In the genomic region with DNA sequence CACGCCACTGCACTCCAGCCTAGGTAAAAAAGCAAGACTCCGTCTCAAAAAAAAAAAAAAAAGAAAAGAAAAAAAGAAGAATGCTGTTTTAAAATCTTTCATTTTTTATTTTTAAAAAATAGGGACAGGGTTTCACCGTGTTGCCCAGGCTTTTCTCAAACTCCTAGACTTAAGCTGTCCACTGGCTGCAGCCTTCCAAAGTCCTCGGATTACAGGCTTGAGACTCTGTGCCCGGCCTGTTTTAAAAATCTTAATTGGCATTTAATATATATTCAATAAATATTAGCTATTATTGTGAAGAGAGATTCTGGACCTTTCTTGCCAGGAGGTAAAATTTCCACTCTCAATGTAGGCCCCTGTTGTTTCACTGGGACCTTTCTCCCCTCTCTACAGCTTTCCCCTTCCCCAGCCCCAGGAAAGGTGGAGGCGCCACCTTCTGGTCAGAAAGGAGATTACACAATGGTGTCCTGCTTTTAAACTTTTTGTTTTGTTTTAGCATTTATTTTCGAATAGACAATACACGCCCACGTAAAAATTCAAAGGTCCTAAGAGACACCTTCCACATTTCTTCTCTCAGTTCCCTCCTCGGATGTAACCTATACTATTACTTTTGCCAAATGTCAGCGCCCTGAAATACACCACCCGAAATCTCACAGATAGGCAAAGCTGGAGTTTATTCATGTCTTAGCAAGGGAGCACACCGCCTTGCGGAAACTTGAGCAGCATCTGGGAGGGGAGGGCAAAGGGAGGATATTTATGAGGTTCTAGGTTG, we compare ENCODE assay signal across 7 cellular contexts. TPM values are rescaled to one million over a fixed set of nuclear protein-coding genes. Genes with fewer than 3 reads are reported as not detected.
DNase-seq lines count a peak whose midpoint lies in the region; ATAC-seq, FAIRE-seq and TF ChIP-seq lines count a peak whose summit lies in the region.

No MANE protein-coding gene starts in this region.

- no peak overlapping the region for H4K91ac ChIP-seq in IMR-90 (ENCODE audit: insufficient read depth, low read depth, low read length)

- H2AK9ac ChIP-seq in IMR-90 (replicated peaks; ENCODE audit: low read depth, low read length, poor library complexity), result no peak overlapping the region

- H4K5ac ChIP-seq in IMR-90 (ENCODE audit: low read depth, low read length), result no peak overlapping the region

- dilution Hi-C loops in IMR-90 (cut with HindIII; ENCODE audit: low sequenced_read_pairs, unreplicated experiment), result no loop called here

- peak; percentile 73 for TF ChIP-seq CTCF in IMR-90 (conservative IDR thresholded peaks at IDR 0.05; ENCODE audit: low read depth, low read length)

- H2BK120ac ChIP-seq in IMR-90 (ENCODE audit: low read depth, low read length), result no peak overlapping the region

- no peak overlapping the region for H3K14ac ChIP-seq in IMR-90 (replicated peaks; ENCODE audit: low read depth, low read length)

- in situ Hi-C loops in IMR-90 (cut with MboI; ENCODE audit: low sequenced_read_pairs), result loop anchor here (5.0 kb wide), 1 partner anchor 208 kb away; no protein-coding TSS in a partner anchor

- H3K27ac ChIP-seq in IMR-90 (ENCODE audit: insufficient read depth, low read length), result no peak overlapping the region
- H3K27ac ChIP-seq in iPS-20b (ENCODE audit: low read length), result no peak overlapping the region
- H3K27ac ChIP-seq in small intestine (ENCODE audit: low read depth in 1 of 2, low read length in 1 of 2), result no peak overlapping the region

- no peak overlapping the region for H4K8ac ChIP-seq in IMR-90 (ENCODE audit: low read depth in 2 of 2, low read length in 2 of 2)

- no peak overlapping the region for H3K4ac ChIP-seq in IMR-90 (ENCODE audit: low read depth, low read length)

- H3K4me3 ChIP-seq in IMR-90 (ENCODE audit: insufficient read depth, low read depth, low read length) (peak overlapping the region; percentile 63), iPS-20b (ENCODE audit: low read length) (peak overlapping the region; percentile 60), small intestine (ENCODE audit: low read depth in 1 of 2, low read length in 2 of 2) (peak overlapping the region in 1 of 2 donors; percentile 21)

- H2AFZ ChIP-seq in IMR-90 (replicated peaks; ENCODE audit: low read length, poor library complexity), result no peak overlapping the region

- intact Hi-C loops in IMR-90 (cut with micrococcal nuclease), result loop anchor here (1.0 to 10.0 kb wide), 4 partner anchors 148 to 346 kb away; a partner anchor contains a TSS

- no peak overlapping the region for H2BK20ac ChIP-seq in IMR-90 (ENCODE audit: low read depth, low read length)

- CTCF ChIA-PET in IMR-90 (lab: Yijun Ruan, JAX), result interaction anchor here (0.6 to 2.1 kb wide), 26 partner anchors 10 to 346 kb away, joined by 3 to 12 read pairs (median 4); a partner anchor contains a TSS

- POLR2A ChIA-PET in IMR-90 (lab: Charles Lee; ENCODE audit: unreplicated experiment), result no interaction called here

- no peak for FAIRE-seq in small intestine (lab: Jason Lieb, UNC)

- H3K9ac ChIP-seq in IMR-90 (ENCODE audit: low read depth, low read length), result peak overlapping the region; percentile 72
- peak overlapping the region; percentile 54; the same call in 1 of the 2 replicates for H3K9ac ChIP-seq in iPS-20b (ENCODE audit: low read depth, low read length)

- H3K23ac ChIP-seq in IMR-90 (ENCODE audit: low read depth, low read length), result no peak overlapping the region

- WGBS in IMR-90 (ENCODE audit: extremely low coverage in 2 of 2, insufficient read length in 1 of 2), 2 experiments, result no CpG with 5 or more reads among the region's 14 CpGs
- 26 to 30% (median 30%) methylated on average over 14 of the region's 14 CpGs for WGBS in small intestine, 3 donors

- peak; percentile 95 for ATAC-seq in IMR-90 (ENCODE audit: low read depth)
- ATAC-seq in HG02623 (IDR thresholded peaks at IDR 0.05; ENCODE audit: unreplicated experiment), result no peak

- no peak overlapping the region for H2BK15ac ChIP-seq in IMR-90 (ENCODE audit: low read depth, low read length)

- H3K9me3 ChIP-seq in IMR-90 (ENCODE audit: control insufficient read depth, insufficient read depth, low read length), result no peaks in the 10 kb centered on the region
- no peaks in the 10 kb centered on the region for H3K9me3 ChIP-seq in iPS-20b (ENCODE audit: insufficient read depth, low read depth, low read length)
- H3K9me3 ChIP-seq in small intestine (ENCODE audit: control insufficient read depth, low read depth), result no peaks in the 10 kb centered on the region

- peak; percentile 65 for TF ChIP-seq RAD21 in IMR-90 (IDR thresholded peaks at IDR 0.05; ENCODE audit: low read length)

- H3K27me3 ChIP-seq in IMR-90 (ENCODE audit: control insufficient read depth, insufficient read depth, low read length), result peaks cover 2% of the 10 kb centered on the region
- H3K27me3 ChIP-seq in iPS-20b (ENCODE audit: insufficient read depth, low read length), result no peaks in the 10 kb centered on the region
- no peaks in the 10 kb centered on the region for H3K27me3 ChIP-seq in small intestine (ENCODE audit: control insufficient read depth in 2 of 2, insufficient read depth in 2 of 2, low read length in 2 of 2)

- no peaks in the 10 kb centered on the region for H3K4me1 ChIP-seq in IMR-90 (ENCODE audit: control insufficient read depth, insufficient read depth, low read length)
- H3K4me1 ChIP-seq in iPS-20b (ENCODE audit: insufficient read depth, low read length), result peaks cover 3% of the 10 kb centered on the region; the same call in 1 of the 2 replicates
- no peaks in the 10 kb centered on the region for H3K4me1 ChIP-seq in small intestine (ENCODE audit: control insufficient read depth in 2 of 2, insufficient read depth in 1 of 2, low read depth in 1 of 2, low read length in 1 of 2)

- no peaks in the 10 kb centered on the region for H4K20me1 ChIP-seq in IMR-90 (ENCODE audit: insufficient read depth, low read length)

- H3K56ac ChIP-seq in IMR-90 (ENCODE audit: extremely low read depth, insufficient read depth, low read length), result no peak overlapping the region

- no peaks in the 10 kb centered on the region for H3K36me3 ChIP-seq in IMR-90 (ENCODE audit: control insufficient read depth, insufficient read depth, low read length)
- H3K36me3 ChIP-seq in iPS-20b (ENCODE audit: insufficient read depth, low read depth, low read length), result no peaks in the 10 kb centered on the region
- H3K36me3 ChIP-seq in small intestine (ENCODE audit: control insufficient read depth in 2 of 2, insufficient read depth in 2 of 2, low read length in 2 of 2), result no peaks in the 10 kb centered on the region

- H3K18ac ChIP-seq in IMR-90 (ENCODE audit: low read depth, low read length), result no peak overlapping the region

- DNase-seq in GM04504 (ENCODE audit: low read depth) (peak; percentile 14), IMR-90 (peak; percentile 22), T-helper 2 cell (peak in 4 of 5 experiments; percentile 17 to 45 (median 42)), astrocyte of the hippocampus (ENCODE audit: low read depth, low spot score) (peak; percentile 79), small intestine (peak; percentile 61)

- no peak overlapping the region for H2AK5ac ChIP-seq in IMR-90 (ENCODE audit: low read depth, low read length)

- no TSS peak for BruUV-seq in IMR-90 (replicated peaks; lab: Mats Ljungman, UMichigan)

- H3K79me1 ChIP-seq in IMR-90 (ENCODE audit: low read depth in 1 of 2, low read length in 2 of 2), result no peaks in the 10 kb centered on the region

- no peak for TF ChIP-seq POLR2A in IMR-90 (IDR thresholded peaks at IDR 0.05; ENCODE audit: low read depth, low read length)

- no peaks in the 10 kb centered on the region for H3K9me1 ChIP-seq in IMR-90 (ENCODE audit: insufficient read depth, low read length)

- peak overlapping the region; percentile 95 for H3K4me2 ChIP-seq in IMR-90 (ENCODE audit: low read depth, low read length)

- H2BK5ac ChIP-seq in IMR-90 (ENCODE audit: low read depth, low read length, poor library complexity, severe bottlenecking), result no peak overlapping the region

TF ChIP-seq in IMR-90, 13 proteins besides CTCF, POLR2A, EP300 and RAD21:
- TF ChIP-seq, protein P1, sequence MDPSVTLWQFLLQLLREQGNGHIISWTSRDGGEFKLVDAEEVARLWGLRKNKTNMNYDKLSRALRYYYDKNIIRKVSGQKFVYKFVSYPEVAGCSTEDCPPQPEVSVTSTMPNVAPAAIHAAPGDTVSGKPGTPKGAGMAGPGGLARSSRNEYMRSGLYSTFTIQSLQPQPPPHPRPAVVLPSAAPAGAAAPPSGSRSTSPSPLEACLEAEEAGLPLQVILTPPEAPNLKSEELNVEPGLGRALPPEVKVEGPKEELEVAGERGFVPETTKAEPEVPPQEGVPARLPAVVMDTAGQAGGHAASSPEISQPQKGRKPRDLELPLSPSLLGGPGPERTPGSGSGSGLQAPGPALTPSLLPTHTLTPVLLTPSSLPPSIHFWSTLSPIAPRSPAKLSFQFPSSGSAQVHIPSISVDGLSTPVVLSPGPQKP (IDR thresholded peaks at IDR 0.05; ENCODE audit: borderline replicate concordance, low read depth, low read length), result no peak
- peak; percentile 68 for TF ChIP-seq CEBPB (IDR thresholded peaks at IDR 0.05; ENCODE audit: low read depth, low read length)
- no peak for TF ChIP-seq BHLHE40 (IDR thresholded peaks at IDR 0.05; ENCODE audit: low read depth, low read length)
- peak; percentile 73 for TF ChIP-seq SMC3 (IDR thresholded peaks at IDR 0.05; ENCODE audit: low read depth, low read length)

RNA-seq across cellular contexts. Expression of a gene that starts 23.8 kb away (rescaled TPM):
- 9.1 and 9.7 TPM in 2 replicates for total RNA-seq in IMR-90 (2012; rRNA removed)
- polyA plus RNA-seq in IMR-90 (2012; rRNA removed) (23.1 and 24.4 TPM in 2 replicates), small intestine (10 to 100 TPM in 1 of 3 donors, 1 to 10 TPM in 2; 3.2 to 10.6 (median 3.6) TPM)
- 6.6 and 15.8 TPM in 2 replicates for polyA plus RNA-seq in IMR-90 (2012; cell fraction: cytosol; rRNA removed)
- polyA plus RNA-seq in IMR-90 (2012; cell fraction: nucleus; rRNA removed; ENCODE audit: low replicate concordance), result 149 and 169 TPM in 2 replicates

RNA-seq across cellular contexts. Expression of a gene that starts 58.9 kb away (rescaled TPM):
- 118 and 140 TPM in 2 replicates for total RNA-seq in IMR-90 (2012; rRNA removed)
- polyA plus RNA-seq in IMR-90 (2012; rRNA removed), result 71.1 and 86.6 TPM in 2 replicates
- polyA plus RNA-seq in IMR-90 (2012; cell fraction: cytosol; rRNA removed), result 28.0 and 38.3 TPM in 2 replicates
- polyA plus RNA-seq in IMR-90 (2012; cell fraction: nucleus; rRNA removed; ENCODE audit: low replicate concordance), result 24.1 and 115 TPM in 2 replicates
- 10 to 100 TPM; 25.9 to 49.1 (median 32.4) TPM for polyA plus RNA-seq in small intestine

Comparison
In these comparisons a context has a peak if more than half of its experiments do, and no peak if none do; other contexts are left out.
1. DNase-seq: peak in every context shown above with its lines; median percentile 79 in astrocyte of the hippocampus; 61 in small intestine; 42 in T-helper 2 cell; 22 in IMR-90; 14 in GM04504.